20 cellular contexts compared by ENCODE assay signal in genomic region chr3:55313701-55314100, GRCh38.
"Had no signal": no experiment of that assay in that cellular context is flagged by ENCODE, and none has a peak within 500 bp of the region (broad histone marks: within the 10 kb centered on the region; RNA-seq: fewer than 3 reads in every experiment).

No MANE protein-coding gene starts in this region.

- H3K4me3 ChIP-seq: heart left ventricle, mucosa of descending colon, transverse colon had no signal

- H3K27ac Mint-ChIP-seq: activated CD4-positive, alpha-beta memory T cell treated with anti-CD3 and anti-CD28 coated beads for 36 hours; activated CD8-positive, alpha-beta memory T cell treated with anti-CD3 and anti-CD28 coated beads, Interleukin-2, amount 10 ng/mL, durations not matched to agents 7 days and 5 days; activated naive CD4-positive, alpha-beta T cell treated with anti-CD3 and anti-CD28 coated beads, Interleukin-2, amount 10 ng/mL, durations not matched to agents 7 days and 5 days; activated T-helper 2 cell treated with anti-CD3 and anti-CD28 coated beads, Interferon-gamma antibody, Interleukin-2, Interleukin-4, amounts not matched to agents 10 μg/mL and 5 μg/mL and 100 μg/mL, durations not matched to agents 14 hours and 24 hours and 36 hours; effector memory CD8-positive, alpha-beta T cell; naive thymus-derived CD8-positive, alpha-beta T cell had no signal

- ATAC-seq: activated CD8-positive, alpha-beta memory T cell treated with anti-CD3 and anti-CD28 coated beads, Interleukin-2, amount 10 ng/mL, durations not matched to agents 7 days and 5 days; effector memory CD8-positive, alpha-beta T cell; heart left ventricle; left lobe of liver; mucosa of descending colon; naive thymus-derived CD8-positive, alpha-beta T cell had no signal

- H3K4me1 Mint-ChIP-seq: activated CD8-positive, alpha-beta memory T cell treated with anti-CD3 and anti-CD28 coated beads, Interleukin-2, amount 10 ng/mL, durations not matched to agents 7 days and 5 days; activated naive CD4-positive, alpha-beta T cell treated with anti-CD3 and anti-CD28 coated beads, Interleukin-2, amount 10 ng/mL, durations not matched to agents 7 days and 5 days; naive thymus-derived CD8-positive, alpha-beta T cell had no signal

- H3K4me1 ChIP-seq: heart left ventricle, parathyroid adenoma, transverse colon had no signal

- H3K9me3 ChIP-seq: mucosa of descending colon, neutrophil, transverse colon had no signal

- H3K27me3 Mint-ChIP-seq: activated CD4-positive, alpha-beta memory T cell treated with anti-CD3 and anti-CD28 coated beads for 36 hours; activated CD8-positive, alpha-beta memory T cell treated with anti-CD3 and anti-CD28 coated beads, Interleukin-2, amount 10 ng/mL, durations not matched to agents 7 days and 5 days; activated naive CD4-positive, alpha-beta T cell treated with anti-CD3 and anti-CD28 coated beads, Interleukin-2, amount 10 ng/mL, durations not matched to agents 7 days and 5 days; effector memory CD8-positive, alpha-beta T cell; naive thymus-derived CD8-positive, alpha-beta T cell had no signal

- H3K36me3 Mint-ChIP-seq: activated CD4-positive, alpha-beta memory T cell treated with anti-CD3 and anti-CD28 coated beads for 36 hours; activated CD8-positive, alpha-beta memory T cell treated with anti-CD3 and anti-CD28 coated beads, Interleukin-2, amount 10 ng/mL, durations not matched to agents 7 days and 5 days; activated naive CD4-positive, alpha-beta T cell treated with anti-CD3 and anti-CD28 coated beads, Interleukin-2, amount 10 ng/mL, durations not matched to agents 7 days and 5 days; naive thymus-derived CD8-positive, alpha-beta T cell had no signal

- DNase-seq: activated CD4-positive, alpha-beta memory T cell treated with anti-CD3 and anti-CD28 coated beads for 36 hours; activated CD8-positive, alpha-beta memory T cell treated with anti-CD3 and anti-CD28 coated beads, Interleukin-2, amount 10 ng/mL, durations not matched to agents 7 days and 5 days; activated naive CD4-positive, alpha-beta T cell treated with anti-CD3 and anti-CD28 coated beads, Interleukin-2, amount 10 ng/mL, durations not matched to agents 7 days and 5 days; activated T-cell treated with anti-CD3 and anti-CD28 coated beads, Interleukin-2, amount 50 U/mL, for 1 hour; dermis blood vessel endothelial cell; effector memory CD8-positive, alpha-beta T cell; foreskin melanocyte; heart left ventricle; mucosa of descending colon; naive thymus-derived CD8-positive, alpha-beta T cell; stimulated activated CD4-positive, alpha-beta T cell treated with anti-CD3 and anti-CD28 coated beads, Interleukin-15, amount 100 ng/mL, for 24 hours; stimulated activated CD4-positive, alpha-beta T cell treated with anti-CD3 and anti-CD28 coated beads, Interleukin-4, amount 100 ng/mL, for 24 hours; stimulated activated naive CD4-positive, alpha-beta T cell; transverse colon had no signal

- H3K27ac ChIP-seq: epithelial cell of prostate, heart left ventricle, neutrophil, parathyroid adenoma, transverse colon, VCaP had no signal

- H3K9me3 Mint-ChIP-seq: activated CD4-positive, alpha-beta memory T cell treated with anti-CD3 and anti-CD28 coated beads for 36 hours; activated naive CD4-positive, alpha-beta T cell treated with anti-CD3 and anti-CD28 coated beads, Interleukin-2, amount 10 ng/mL, durations not matched to agents 7 days and 5 days; activated T-helper 2 cell treated with anti-CD3 and anti-CD28 coated beads, Interferon-gamma antibody, Interleukin-2, Interleukin-4, amounts not matched to agents 10 μg/mL and 5 μg/mL and 100 μg/mL, durations not matched to agents 14 hours and 24 hours and 36 hours had no signal

- H3K36me3 ChIP-seq: heart left ventricle, neutrophil, transverse colon had no signal

- H3K27me3 ChIP-seq: heart left ventricle, neutrophil, transverse colon had no signal

- H3K4me3 Mint-ChIP-seq: activated CD4-positive, alpha-beta memory T cell treated with anti-CD3 and anti-CD28 coated beads for 36 hours; activated CD8-positive, alpha-beta memory T cell treated with anti-CD3 and anti-CD28 coated beads, Interleukin-2, amount 10 ng/mL, durations not matched to agents 7 days and 5 days; activated naive CD4-positive, alpha-beta T cell treated with anti-CD3 and anti-CD28 coated beads, Interleukin-2, amount 10 ng/mL, durations not matched to agents 7 days and 5 days; effector memory CD8-positive, alpha-beta T cell; naive thymus-derived CD8-positive, alpha-beta T cell had no signal
